In genomic region chr19:15404780-15405211, GRCh38 we compare ENCODE assay signal across 12 cellular contexts. TPM values are rescaled to one million over a fixed set of nuclear protein-coding genes. Genes with fewer than 3 reads are reported as not detected.
DNase-seq lines count a peak whose midpoint lies in the region; ATAC-seq, FAIRE-seq and TF ChIP-seq lines count a peak whose summit lies in the region.
"Had no signal": no experiment of that assay in that cellular context is flagged by ENCODE, and none has a peak within 500 bp of the region (broad histone marks: within the 10 kb centered on the region; RNA-seq: fewer than 3 reads in every experiment).

No MANE protein-coding gene starts in this region.

- peaks cover 58% of the 10 kb centered on the region for H3K4me1 Mint-ChIP-seq in activated naive CD4-positive, alpha-beta T cell treated with anti-CD3 and anti-CD28 coated beads, Interleukin-2, amount 50 U/mL, for 24 hours
- peaks cover 22 to 55% (median 45%) of the 10 kb centered on the region in 3 donors for H3K4me1 Mint-ChIP-seq in naive B cell

- no peaks in the 10 kb centered on the region for H3K27me3 Mint-ChIP-seq in activated naive CD4-positive, alpha-beta T cell treated with anti-CD3 and anti-CD28 coated beads, Interleukin-2, amount 50 U/mL, for 24 hours
- no peaks in the 10 kb centered on the region for H3K27me3 Mint-ChIP-seq in naive B cell

- peaks cover 20 to 57% of the 10 kb centered on the region in 2 donors for H3K4me1 ChIP-seq in thoracic aorta (ENCODE audit: control insufficient read depth in 1 of 2, low read depth in 2 of 2)

- H3K36me3 ChIP-seq in bronchial epithelial cell (ENCODE audit: control insufficient read depth, insufficient read depth, low read length) (peaks cover 31% of the 10 kb centered on the region), thoracic aorta (peaks cover 27% of the 10 kb centered on the region)

- peak overlapping the region; percentile 75 to 78 for H3K27ac ChIP-seq in thoracic aorta

- no peaks in the 10 kb centered on the region for H3K27me3 ChIP-seq in bronchial epithelial cell (ENCODE audit: control insufficient read depth, insufficient read depth, low read length)
- no peaks in the 10 kb centered on the region for H3K27me3 ChIP-seq in thoracic aorta (replicated peaks; ENCODE audit: insufficient read depth)

- H3K4me3 ChIP-seq in bronchial epithelial cell (ENCODE audit: low read depth, low read length), result no peak overlapping the region
- H3K4me3 ChIP-seq in thoracic aorta, result peak overlapping the region; percentile 4

- no peaks in the 10 kb centered on the region for H3K9me3 ChIP-seq in thoracic aorta

- no peak overlapping the region for H3K4me3 Mint-ChIP-seq in activated naive CD4-positive, alpha-beta T cell treated with anti-CD3 and anti-CD28 coated beads, Interleukin-2, amount 50 U/mL, for 24 hours
- H3K4me3 Mint-ChIP-seq in naive B cell, result peak overlapping the region in 4 of 8 donors; percentile 22 to 63 (median 58)

- no peak for DNase-seq in activated naive CD4-positive, alpha-beta T cell treated with anti-CD3 and anti-CD28 coated beads, Interleukin-2, amount 50 U/mL, for 16 hours
- DNase-seq in bronchial epithelial cell (ENCODE audit: low read depth) (no peak), naive B cell (no peak), thoracic aorta (ENCODE audit: low spot score) (no peak), NCI-H187 (lab: John Stamatoyannopoulos, UW) (no peak), activated gamma-delta T cell treated with Interleukin-2 at 50 U/mL for 16 hours (no peak)
- DNase-seq: NCI-H2171 had no signal

- TF ChIP-seq CTCF in bronchial epithelial cell (IDR thresholded peaks at IDR 0.05; ENCODE audit: insufficient read depth, low read length, severe bottlenecking) (no peak), thoracic aorta (IDR thresholded peaks at IDR 0.05) (no peak)

- no peak for ATAC-seq in naive B cell (ENCODE audit: low read depth in 2 of 2)
- no peak for ATAC-seq in thoracic aorta (ENCODE audit: insufficient number of reproducible peaks, low FRiP score, low read depth)
- ATAC-seq in activated CD4-positive, CD25-positive, alpha-beta regulatory T cell treated with anti-CD3 and anti-CD28 coated beads, Interleukin-2, amount 50 U/mL, for 24 hours, result no peak
- ATAC-seq: Panc1 had no signal

- peak overlapping the region; percentile 10 for H3K27ac Mint-ChIP-seq in activated naive CD4-positive, alpha-beta T cell treated with anti-CD3 and anti-CD28 coated beads, Interleukin-2, amount 50 U/mL, for 24 hours
- peak overlapping the region in 5 of 6 donors; percentile 13 to 85 (median 68) for H3K27ac Mint-ChIP-seq in naive B cell

- H3K9me3 Mint-ChIP-seq in activated naive CD4-positive, alpha-beta T cell treated with anti-CD3 and anti-CD28 coated beads, Interleukin-2, amount 50 U/mL, for 24 hours, result no peaks in the 10 kb centered on the region
- no peaks in the 10 kb centered on the region for H3K9me3 Mint-ChIP-seq in naive B cell

- FAIRE-seq in bronchial epithelial cell (lab: Jason Lieb, UNC), result peak; percentile 62
- FAIRE-seq: endometrium had no signal

- peaks cover 4% of the 10 kb centered on the region for H3K36me3 Mint-ChIP-seq in activated naive CD4-positive, alpha-beta T cell treated with anti-CD3 and anti-CD28 coated beads, Interleukin-2, amount 50 U/mL, for 24 hours
- peaks cover 0 to 7% of the 10 kb centered on the region in 2 donors for H3K36me3 Mint-ChIP-seq in naive B cell

RNA-seq across cellular contexts. Expression of gene AKAP8L, which starts 14.0 kb away (rescaled TPM):
- 75.3 and 78.9 TPM in 2 replicates for total RNA-seq in bronchial epithelial cell
- polyA plus RNA-seq in naive B cell (ENCODE audit: low read depth in 6 of 6), result 100 to 1,000 TPM in 1 of 6 donors, 10 to 100 TPM in 5; 37.8 to 103 (median 53.6) TPM
- total RNA-seq in thoracic aorta, result 100 to 1,000 TPM; 163 to 247 TPM

RNA-seq across cellular contexts. Expression of gene AKAP8, which starts 25.2 kb away (rescaled TPM):
- total RNA-seq in bronchial epithelial cell (16.8 TPM in 2 replicates), thoracic aorta (10 to 100 TPM; 18.7 to 54.9 TPM)
- polyA plus RNA-seq in naive B cell (ENCODE audit: low read depth in 6 of 6), result 10 to 100 TPM; 14.7 to 27.7 (median 17.9) TPM

RNA-seq across cellular contexts. Expression of gene WIZ, which starts 45.0 kb away (rescaled TPM):
- total RNA-seq in bronchial epithelial cell (2.4 and 4.2 TPM in 2 replicates), thoracic aorta (10 to 100 TPM; 37.8 to 45.3 TPM)
- 1 to 10 TPM in 1 of 6 donors, under 1 TPM in 5; 0.15 to 1.4 (median 0.66) TPM for polyA plus RNA-seq in naive B cell (ENCODE audit: low read depth in 6 of 6)

RNA-seq across cellular contexts. Expression of gene RASAL3, which starts 59.5 kb away (rescaled TPM):
- total RNA-seq in bronchial epithelial cell, result not detected in 2 replicates
- polyA plus RNA-seq in naive B cell (ENCODE audit: low read depth in 6 of 6), result 10 to 100 TPM; 21.8 to 49.9 (median 32.0) TPM
- 1 to 10 TPM; 4.1 to 5.1 TPM for total RNA-seq in thoracic aorta
- total RNA-seq: H4 had no signal
